22 cellular contexts compared by ENCODE assay signal in genomic region chr14:53062856-53063255, GRCh38.
DNase-seq lines count a peak whose midpoint lies in the region; ATAC-seq and TF ChIP-seq lines count a peak whose summit lies in the region.
"Had no signal": no experiment of that assay in that cellular context is flagged by ENCODE, and none has a peak within 500 bp of the region (broad histone marks: within the 10 kb centered on the region; RNA-seq: fewer than 3 reads in every experiment).

No MANE protein-coding gene starts in this region.

- H3K36me3 ChIP-seq in GM23248 (ENCODE audit: low read depth): no peaks in the 10 kb centered on the region
- H3K36me3 ChIP-seq in brain microvascular endothelial cell (replicated peaks): no peaks in the 10 kb centered on the region
- H3K36me3 ChIP-seq: prostate gland had no signal

- no peak overlapping the region for H3K9ac ChIP-seq in GM23248

- H2AFZ ChIP-seq in GM23248: no peak overlapping the region

- peaks cover 21% of the 10 kb centered on the region; the same call in 1 of the 2 replicates for H3F3A ChIP-seq in GM23248 (ENCODE audit: insufficient read depth)

- H3K27me3 ChIP-seq in GM23248 (replicated peaks; ENCODE audit: insufficient read depth) (no peaks in the 10 kb centered on the region), brain microvascular endothelial cell (replicated peaks) (no peaks in the 10 kb centered on the region)
- H3K27me3 ChIP-seq: spleen, stomach had no signal

- H3K4me2 ChIP-seq in GM23248 (ENCODE audit: unreplicated experiment): no peak overlapping the region

- peaks cover 9% of the 10 kb centered on the region for H3K4me1 ChIP-seq in GM23248 (ENCODE audit: insufficient read depth)
- H3K4me1 ChIP-seq: prostate gland, stomach had no signal

- in situ Hi-C loops in GM23248 (cut with MboI) (no loop called here), brain microvascular endothelial cell (cut with HindIII; ENCODE audit: low pct_ligation_motif_present, low sequenced_read_pairs) (no loop called here)

- no peak for ATAC-seq in GM21381 (IDR thresholded peaks at IDR 0.05; ENCODE audit: unreplicated experiment)
- ATAC-seq: activated T-helper 17 cell treated with anti-CD3 and anti-CD28 coated beads, Interleukin-2, amount 50 U/mL, for 72 hours; left lobe of liver had no signal

- H3K27ac ChIP-seq in GM23248 (no peak overlapping the region), brain microvascular endothelial cell (no peak overlapping the region)
- H3K27ac ChIP-seq: prostate gland, RWPE1, spleen, stomach had no signal

- no peaks in the 10 kb centered on the region for H3K9me2 ChIP-seq in GM23248 (ENCODE audit: insufficient read depth)

- no peaks in the 10 kb centered on the region for H3K9me3 ChIP-seq in GM23248 (ENCODE audit: low read depth)
- H3K9me3 ChIP-seq: prostate gland, spleen, stomach had no signal

- DNase-seq in GM23248: peak; percentile 32
- peak; percentile 17 for DNase-seq in brain microvascular endothelial cell
- peak; percentile 37 for DNase-seq in foreskin melanocyte
- peak; percentile 25 for DNase-seq in retina
- no peak for DNase-seq in SKM-1 treated with dmso at 0.1 percent for 144 hours (lab: John Stamatoyannopoulos, UW; ENCODE audit: unreplicated experiment)
- no peak for DNase-seq in NCI-H2029 treated with DMSO at 0.1 percent for 48 hours (lab: John Stamatoyannopoulos, UW)
- no peak for DNase-seq in activated T-cell treated with anti-CD3 and anti-CD28 coated beads, Interleukin-2, amount 50 U/mL, for 48 hours
- DNase-seq: activated naive CD8-positive, alpha-beta T cell treated with anti-CD3 and anti-CD28 coated beads for 36 hours; CD4-positive, alpha-beta memory T cell; glutamatergic neuron; midbrain; NCI-H1417; NCI-H524 treated with DMSO at 0.1 percent for 48 hours; spleen; stimulated activated CD4-positive, alpha-beta T cell treated with anti-CD3 and anti-CD28 coated beads, Interleukin-4, amount 100 ng/mL, for 24 hours; stomach; trophoblast cell had no signal

- H3K4me3 ChIP-seq in GM23248: no peak overlapping the region
- no peak overlapping the region for H3K4me3 ChIP-seq in brain microvascular endothelial cell (ENCODE audit: low read depth, low read length)
- H3K4me3 ChIP-seq: prostate gland, spleen, stomach had no signal

- 60 to 67% methylated on average over 8 of the region's 8 CpGs for WGBS in GM23248 (ENCODE audit: low coverage in 1 of 2, low lambda C conversion rate in 2 of 2, missing lambda C conversion rate in 2 of 2), 2 experiments

- TF ChIP-seq CTCF in brain microvascular endothelial cell (IDR thresholded peaks at IDR 0.05; ENCODE audit: low read depth, low read length, missing control alignments): no peak

- no peaks in the 10 kb centered on the region for H3K79me2 ChIP-seq in GM23248 (ENCODE audit: insufficient read depth)

- H4K20me1 ChIP-seq in GM23248 (ENCODE audit: insufficient read depth): no peaks in the 10 kb centered on the region

Comparison
In these comparisons a context has a peak if more than half of its experiments do, and no peak if none do; other contexts are left out.
1. DNase-seq: peak in GM23248 (single experiment), brain microvascular endothelial cell (single experiment), foreskin melanocyte (single experiment) and retina (single experiment); none in SKM-1 treated with dmso at 0.1 percent for 144 hours (single experiment), NCI-H2029 treated with DMSO at 0.1 percent for 48 hours (single experiment) and activated T-cell treated with anti-CD3 and anti-CD28 coated beads, Interleukin-2, amount 50 U/mL, for 48 hours (0 of 2).